ENCODE assay signal across 12 cellular contexts in genomic region chr9:126151671-126152050, GRCh38.
DNase-seq lines count a peak whose midpoint lies in the region; ATAC-seq and TF ChIP-seq lines count a peak whose summit lies in the region.
"Had no signal": no experiment of that assay in that cellular context is flagged by ENCODE, and none has a peak within 500 bp of the region (broad histone marks: within the 10 kb centered on the region; RNA-seq: fewer than 3 reads in every experiment).

No MANE protein-coding gene starts in this region.

- peaks cover 5% of the 10 kb centered on the region; the same call in 1 of the 2 replicates for H3K4me1 ChIP-seq in HEK293 (ENCODE audit: control insufficient read depth, insufficient read depth, low read length)

- H3K9me3 ChIP-seq in HEK293 (ENCODE audit: control insufficient read depth, insufficient read depth, low read depth, low read length) = no peaks in the 10 kb centered on the region
- H3K9me3 ChIP-seq: suprapubic skin had no signal

- DNase-seq in COLO829 (ENCODE audit: low spot score) (peak; percentile 31), mesenteric fat pad (ENCODE audit: low spot score) (peak; percentile 72), NCI-H82 treated with DMSO at 0.1 percent for 48 hours (lab: John Stamatoyannopoulos, UW; ENCODE audit: unreplicated experiment) (no peak), inferior parietal cortex (ENCODE audit: extremely low spot score) (no peak)
- no peak for DNase-seq in stimulated activated CD4-positive, alpha-beta T cell treated with anti-CD3 and anti-CD28 coated beads, Interleukin-15, amount 100 ng/mL, for 24 hours
- DNase-seq: activated B cell treated with CpG ODN at 0.5 μM for 24 hours; CD8-positive, alpha-beta memory T cell; MV-4-11 had no signal

- no peaks in the 10 kb centered on the region for H3K36me3 ChIP-seq in HEK293 (ENCODE audit: control insufficient read depth in 2 of 2, insufficient read depth in 1 of 2, low read length in 2 of 2)
- H3K36me3 ChIP-seq: suprapubic skin had no signal

- H3K4me3 ChIP-seq in HEK293 (ENCODE audit: low read depth, low read length) = no peak overlapping the region
- H3K4me3 ChIP-seq: suprapubic skin had no signal

- CTCF ChIA-PET in HEK293 (lab: Yijun Ruan, JAX) = interaction anchor here (0.5 to 0.6 kb wide), 3 partner anchors 11 to 309 kb away, joined by 3 read pairs; no protein-coding TSS in a partner anchor

- no peak for TF ChIP-seq CTCF in HEK293 (tag by site-specific recombination; IDR thresholded peaks at IDR 0.05)

- peak; percentile 88 for ATAC-seq in SK-N-SH treated with all-trans-retinoic acid at 6 μM for 48 hours
- ATAC-seq in HG02870 (IDR thresholded peaks at IDR 0.05; ENCODE audit: unreplicated experiment) = no peak

- peak overlapping the region; percentile 6; the same call in 1 of the 2 replicates for H3K27ac ChIP-seq in HEK293 (ENCODE audit: extremely low read depth, low read depth, low read length)
- H3K27ac ChIP-seq: suprapubic skin had no signal

- POLR2A ChIA-PET in HEK293 (lab: Yijun Ruan, JAX) = no interaction called here

TF ChIP-seq in HEK293, 187 proteins besides CTCF, POLR2A, EP300 and RAD21:
- peak; percentile 89 for TF ChIP-seq GLIS1 (tag by site-specific recombination; IDR thresholded peaks at IDR 0.05)
- TF ChIP-seq ZIC2 (tag by site-specific recombination; IDR thresholded peaks at IDR 0.05) = peak; percentile 85
- TF ChIP-seq KLF17 (tag by site-specific recombination; IDR thresholded peaks at IDR 0.05) = no peak
- no peak for TF ChIP-seq ZBTB17 (tag by site-specific recombination; IDR thresholded peaks at IDR 0.05)
- TF ChIP-seq HIC1 (tag by site-specific recombination; IDR thresholded peaks at IDR 0.05) = no peak
- TF ChIP-seq ZNF19 (tag by site-specific recombination; IDR thresholded peaks at IDR 0.05; ENCODE audit: low read depth) = no peak
- TF ChIP-seq ZSCAN4 (tag by site-specific recombination; IDR thresholded peaks at IDR 0.05) = no peak
- peak; percentile 44; the same call in 1 of the 2 replicates for TF ChIP-seq ZBTB48 (tag by site-specific recombination; IDR thresholded peaks at IDR 0.05)
- peak; percentile 97 for TF ChIP-seq WT1 (tag by site-specific recombination; IDR thresholded peaks at IDR 0.05)
- TF ChIP-seq GLIS2 (tag by site-specific recombination; IDR thresholded peaks at IDR 0.05) = peak; percentile 44; the same call in 1 of the 2 replicates
TF ChIP-seq in HEK293: peak in this region for 5.

TF ChIP-seq in SK-N-SH treated with all-trans-retinoic acid at 6 μM for 48 hours, 23 proteins besides CTCF, POLR2A, EP300 and RAD21:
- TF ChIP-seq RARB (CRISPR knock-in tag; IDR thresholded peaks at IDR 0.05) (no peak), ZNF565 (CRISPR knock-in tag; conservative IDR thresholded peaks at IDR 0.05; ENCODE audit: low read depth) (no peak)

Comparison
In these comparisons a context has a peak if more than half of its experiments do, and no peak if none do; other contexts are left out.
1. DNase-seq: peak in COLO829 (single experiment) and mesenteric fat pad (single experiment); none in stimulated activated CD4-positive, alpha-beta T cell treated with anti-CD3 and anti-CD28 coated beads, Interleukin-15, amount 100 ng/mL, for 24 hours (single experiment), NCI-H82 treated with DMSO at 0.1 percent for 48 hours (single experiment) and inferior parietal cortex (single experiment).